ENCODE assay signal across 34 cellular contexts in genomic region chr2:190490502-190490901, GRCh38.
"Had no signal": no experiment of that assay in that cellular context is flagged by ENCODE, and none has a peak within 500 bp of the region (broad histone marks: within the 10 kb centered on the region; RNA-seq: fewer than 3 reads in every experiment).

No MANE protein-coding gene starts in this region.

- FAIRE-seq: astrocyte, TTC549 had no signal

- ATAC-seq: activated CD8-positive, alpha-beta T cell treated with anti-CD3 and anti-CD28 coated beads for 36 hours; activated naive CD8-positive, alpha-beta T cell treated with anti-CD3 and anti-CD28 coated beads, Interleukin-2, amount 50 U/mL, for 24 hours; body of pancreas had no signal

- H3K27me3 ChIP-seq: body of pancreas, brain microvascular endothelial cell, breast epithelium had no signal

- DNase-seq: activated B cell treated with CpG ODN at 0.5 μM for 24 hours; activated CD4-positive, alpha-beta memory T cell treated with anti-CD3 and anti-CD28 coated beads for 36 hours; activated CD4-positive, alpha-beta T cell treated with anti-CD3 and anti-CD28 coated beads for 4 hours; activated CD4-positive, alpha-beta T cell treated with anti-CD3 and anti-CD28 coated beads, Interleukin-2, amount 10 ng/mL, durations not matched to agents 24 days and 14 days; activated CD4-positive, alpha-beta T cell treated with anti-CD3 and anti-CD28 coated beads, Interleukin-2, amount 50 U/mL, for 1 hour; activated CD4-positive, alpha-beta T cell treated with anti-CD3 and anti-CD28 coated beads, Interleukin-2, amount 50 U/mL, for 4 hours; activated CD4-positive, CD25-positive, alpha-beta regulatory T cell treated with anti-CD3 and anti-CD28 coated beads, Interleukin-2, amount 50 U/mL, for 72 hours; activated CD8-positive, alpha-beta memory T cell treated with anti-CD3 and anti-CD28 coated beads, Interleukin-2, amount 50 U/mL, for 4 hours; activated CD8-positive, alpha-beta T cell treated with anti-CD3 and anti-CD28 coated beads for 36 hours; activated effector memory CD4-positive, alpha-beta T cell treated with Interleukin-2 at 50 U/mL for 16 hours; activated gamma-delta T cell; activated naive CD4-positive, alpha-beta T cell treated with anti-CD3 and anti-CD28 coated beads, Interleukin-2, amount 10 ng/mL, durations not matched to agents 7 days and 5 days; activated naive CD4-positive, alpha-beta T cell treated with Interleukin-2 at 50 U/mL for 16 hours; activated naive CD8-positive, alpha-beta T cell treated with anti-CD3 and anti-CD28 coated beads, Interleukin-2, amount 10 ng/mL, durations not matched to agents 7 days and 5 days; activated naive CD8-positive, alpha-beta T cell treated with anti-CD3 and anti-CD28 coated beads, Interleukin-2, amount 50 U/mL, for 24 hours; activated T-cell treated with anti-CD3 and anti-CD28 coated beads, Interleukin-2, amount 50 U/mL, for 24 hours; activated T-cell treated with anti-CD3 and anti-CD28 coated beads, Interleukin-2, amount 50 U/mL, for 48 hours; amygdala; aorta; body of pancreas; brain microvascular endothelial cell; central memory CD4-positive, alpha-beta T cell; T-helper 1 cell; T-helper 2 cell; T-helper 9 cell had no signal

- H3K36me3 ChIP-seq: brain microvascular endothelial cell, breast epithelium had no signal

- H3K4me1 ChIP-seq: body of pancreas, breast epithelium had no signal

- H3K9me3 ChIP-seq: body of pancreas, breast epithelium had no signal

- H3K4me3 Mint-ChIP-seq: activated B cell treated with CpG ODN at 0.5 μM for 24 hours; activated CD4-positive, alpha-beta memory T cell treated with anti-CD3 and anti-CD28 coated beads for 36 hours; activated CD4-positive, alpha-beta T cell treated with anti-CD3 and anti-CD28 coated beads, Interleukin-2, amount 10 ng/mL, durations not matched to agents 24 days and 14 days; activated CD8-positive, alpha-beta T cell treated with anti-CD3 and anti-CD28 coated beads for 36 hours; activated naive CD4-positive, alpha-beta T cell treated with anti-CD3 and anti-CD28 coated beads, Interleukin-2, amount 10 ng/mL, durations not matched to agents 7 days and 5 days; activated naive CD4-positive, alpha-beta T cell treated with anti-CD3 and anti-CD28 coated beads, Interleukin-2, amount 50 U/mL, for 24 hours; activated naive CD8-positive, alpha-beta T cell; activated naive CD8-positive, alpha-beta T cell treated with anti-CD3 and anti-CD28 coated beads, Interleukin-2, amount 10 ng/mL, durations not matched to agents 7 days and 5 days; activated naive CD8-positive, alpha-beta T cell treated with anti-CD3 and anti-CD28 coated beads, Interleukin-2, amount 50 U/mL, for 24 hours; activated T-cell treated with anti-CD3 and anti-CD28 coated beads, Interleukin-2, amount 50 U/mL, for 24 hours; T-helper 1 cell treated with Interleukin-12 subunit alpha and Interleukin-12 subunit beta and Interleukin-4 antibody, amounts not matched to agents 30 μg/mL and 1 μg/mL, for 36 hours; T-helper 2 cell treated with Interferon-gamma antibody and Interleukin-4, amounts not matched to agents 5 μg/mL and 100 μg/mL, for 36 hours had no signal

- H3K27ac Mint-ChIP-seq: activated B cell treated with CpG ODN at 0.5 μM for 24 hours; activated CD4-positive, alpha-beta memory T cell treated with anti-CD3 and anti-CD28 coated beads for 36 hours; activated CD4-positive, alpha-beta T cell treated with anti-CD3 and anti-CD28 coated beads, Interleukin-2, amount 10 ng/mL, durations not matched to agents 24 days and 14 days; activated naive CD4-positive, alpha-beta T cell treated with anti-CD3 and anti-CD28 coated beads, Interleukin-2, amount 10 ng/mL, durations not matched to agents 7 days and 5 days; activated naive CD4-positive, alpha-beta T cell treated with anti-CD3 and anti-CD28 coated beads, Interleukin-2, amount 50 U/mL, for 24 hours; activated naive CD8-positive, alpha-beta T cell; activated naive CD8-positive, alpha-beta T cell treated with anti-CD3 and anti-CD28 coated beads, Interleukin-2, amount 10 ng/mL, durations not matched to agents 7 days and 5 days; activated naive CD8-positive, alpha-beta T cell treated with anti-CD3 and anti-CD28 coated beads, Interleukin-2, amount 50 U/mL, for 24 hours; activated T-helper 2 cell treated with anti-CD3 and anti-CD28 coated beads, Interferon-gamma antibody, Interleukin-2, Interleukin-4, amounts not matched to agents 10 μg/mL and 5 μg/mL and 100 μg/mL, durations not matched to agents 14 hours and 24 hours and 36 hours; T-helper 1 cell treated with Interleukin-12 subunit alpha and Interleukin-12 subunit beta and Interleukin-4 antibody, amounts not matched to agents 30 μg/mL and 1 μg/mL, for 36 hours had no signal

- H3K27me3 Mint-ChIP-seq: activated B cell treated with CpG ODN at 0.5 μM for 24 hours; activated CD4-positive, alpha-beta memory T cell treated with anti-CD3 and anti-CD28 coated beads for 36 hours; activated CD4-positive, alpha-beta T cell treated with anti-CD3 and anti-CD28 coated beads, Interleukin-2, amount 10 ng/mL, durations not matched to agents 24 days and 14 days; activated CD8-positive, alpha-beta T cell treated with anti-CD3 and anti-CD28 coated beads for 36 hours; activated naive CD4-positive, alpha-beta T cell treated with anti-CD3 and anti-CD28 coated beads, Interleukin-2, amount 10 ng/mL, durations not matched to agents 7 days and 5 days; activated naive CD4-positive, alpha-beta T cell treated with anti-CD3 and anti-CD28 coated beads, Interleukin-2, amount 50 U/mL, for 24 hours; activated naive CD8-positive, alpha-beta T cell; activated naive CD8-positive, alpha-beta T cell treated with anti-CD3 and anti-CD28 coated beads, Interleukin-2, amount 10 ng/mL, durations not matched to agents 7 days and 5 days; activated naive CD8-positive, alpha-beta T cell treated with anti-CD3 and anti-CD28 coated beads, Interleukin-2, amount 50 U/mL, for 24 hours; activated T-cell treated with anti-CD3 and anti-CD28 coated beads, Interleukin-2, amount 50 U/mL, for 24 hours had no signal

- H3K27ac ChIP-seq: body of pancreas, brain microvascular endothelial cell, breast epithelium, VCaP had no signal

- H3K4me3 ChIP-seq: body of pancreas, breast epithelium had no signal
